Comparison of ENCODE assay signal across 8 cellular contexts in the genomic region with DNA sequence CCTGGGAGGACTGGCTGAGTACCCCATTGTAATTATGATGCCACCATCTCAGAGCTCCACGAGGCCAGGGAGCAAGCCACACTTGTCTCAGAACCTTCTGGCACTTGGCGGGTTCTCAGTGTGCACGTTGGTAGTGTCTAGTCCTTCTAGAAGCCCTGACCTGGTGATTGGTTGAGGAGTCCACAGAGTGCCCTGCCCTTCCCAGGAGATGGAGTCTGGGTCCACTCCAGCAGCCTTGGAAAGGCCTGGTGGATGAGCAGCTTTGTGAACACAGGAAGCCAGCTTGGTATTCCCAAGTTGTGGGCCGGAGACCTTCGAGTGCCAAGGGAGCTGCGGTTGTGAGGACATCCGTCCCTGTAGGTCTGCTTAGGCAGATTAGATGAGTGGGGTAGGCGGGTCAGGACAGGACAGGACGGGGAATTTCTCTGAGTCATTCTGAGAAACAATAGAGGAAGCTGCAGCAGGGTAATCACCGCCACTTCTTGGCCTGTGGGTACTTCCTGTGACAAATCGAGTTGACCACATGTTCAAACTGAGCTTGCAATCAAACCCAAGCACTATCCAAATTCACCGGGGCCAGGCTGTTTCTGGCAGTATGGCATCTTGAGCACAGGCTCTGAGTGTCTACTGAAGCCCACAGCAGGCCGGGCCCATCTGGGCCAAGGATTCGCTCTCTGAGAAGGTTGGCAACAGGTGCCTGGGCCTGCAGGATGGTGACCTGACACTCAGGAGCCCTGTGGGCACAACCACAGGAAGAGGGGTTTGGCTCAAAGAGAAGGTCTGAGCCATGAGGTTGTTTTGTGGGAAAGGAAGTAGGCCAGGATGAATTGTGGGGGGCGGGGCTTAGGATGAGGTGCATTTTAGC.
A peak's percentile ranks its signal among the peaks of the same experiment; 100 is the strongest.
DNase-seq lines count a peak whose midpoint lies in the region; ATAC-seq, FAIRE-seq and TF ChIP-seq lines count a peak whose summit lies in the region.

No MANE protein-coding gene starts in this region.

- peak; percentile 43 to 79 for DNase-seq in A549 (ENCODE audit: low read depth in 1 of 2, low spot score in 1 of 2)
- DNase-seq in RKO (ENCODE audit: low spot score): peak; percentile 74
- peak; percentile 97 for DNase-seq in glomerular visceral epithelial cell (ENCODE audit: extremely low spot score)
- no peak for DNase-seq in progenitor cell of endocrine pancreas (ENCODE audit: low spot score, unreplicated experiment)

- peak overlapping the region; percentile 40 for H3K4me2 ChIP-seq in A549

- ATAC-seq in A549 (peak; percentile 89 to 91), HG03097 (IDR thresholded peaks at IDR 0.05; ENCODE audit: low FRiP score, unreplicated experiment) (peak; percentile 89)
- ATAC-seq in activated T-helper 17 cell treated with anti-CD3 and anti-CD28 coated beads, Interleukin-2, amount 50 U/mL, for 72 hours (replicated peaks): peak; percentile 96

- H3K4me1 ChIP-seq in A549: peaks cover 15% of the 10 kb centered on the region

- no peak for TF ChIP-seq RAD21 in A549 (conservative IDR thresholded peaks at IDR 0.05 in 1 of 2, IDR thresholded peaks at IDR 0.05 in 1 of 2)

- TF ChIP-seq POLR2A in A549 (IDR thresholded peaks at IDR 0.05; ENCODE audit: low read length): no peak
- peak; percentile 32 for TF ChIP-seq POLR2A in GM18951 (IDR thresholded peaks at IDR 0.05; ENCODE audit: extremely low read depth, insufficient read depth, insufficient read length)

- TF ChIP-seq CTCF in A549 (IDR thresholded peaks at IDR 0.05) (no peak), progenitor cell of endocrine pancreas (IDR thresholded peaks at IDR 0.05; ENCODE audit: unreplicated experiment) (no peak)

- H3K4me3 ChIP-seq in A549 (no peak overlapping the region), skin epidermis (no peak overlapping the region)

- peak overlapping the region; percentile 84 for H3K27ac Mint-ChIP-seq in activated T-helper 17 cell treated with anti-CD3 and anti-CD28 coated beads, Interleukin-2, amount 50 U/mL, for 72 hours
- no peak overlapping the region for H3K27ac Mint-ChIP-seq in progenitor cell of endocrine pancreas

- peak overlapping the region; percentile 70 for H3K4me3 Mint-ChIP-seq in activated T-helper 17 cell treated with anti-CD3 and anti-CD28 coated beads, Interleukin-2, amount 50 U/mL, for 72 hours
- H3K4me3 Mint-ChIP-seq in progenitor cell of endocrine pancreas (ENCODE audit: low read depth): no peak overlapping the region

- H3K4me1 Mint-ChIP-seq in activated T-helper 17 cell treated with anti-CD3 and anti-CD28 coated beads, Interleukin-2, amount 50 U/mL, for 72 hours: peaks cover 35% of the 10 kb centered on the region
- H3K4me1 Mint-ChIP-seq in progenitor cell of endocrine pancreas (ENCODE audit: low read depth): peaks cover 18% of the 10 kb centered on the region

- no peaks in the 10 kb centered on the region for H3K27me3 Mint-ChIP-seq in activated T-helper 17 cell treated with anti-CD3 and anti-CD28 coated beads, Interleukin-2, amount 50 U/mL, for 72 hours
- no peaks in the 10 kb centered on the region for H3K27me3 Mint-ChIP-seq in progenitor cell of endocrine pancreas

- 15% methylated on average over 10 of the region's 15 CpGs for WGBS in A549 (ENCODE audit: missing lambda C conversion rate)

- H3K9me3 Mint-ChIP-seq in activated T-helper 17 cell treated with anti-CD3 and anti-CD28 coated beads, Interleukin-2, amount 50 U/mL, for 72 hours: no peaks in the 10 kb centered on the region
- H3K9me3 Mint-ChIP-seq in progenitor cell of endocrine pancreas (ENCODE audit: low read depth): no peaks in the 10 kb centered on the region

- TF ChIP-seq EP300 in A549 (IDR thresholded peaks at IDR 0.05): no peak

- H3K27ac ChIP-seq in A549: peak overlapping the region; percentile 61 to 89
- peak overlapping the region in 19 of 21 experiments; percentile 25 to 90 (median 74) for H3K27ac ChIP-seq in skin epidermis

- in situ Hi-C loops in GM18951 (cut with MboI; ENCODE audit: low sequenced_read_pairs, unreplicated experiment): no loop called here

- no peaks in the 10 kb centered on the region for H3K9me3 ChIP-seq in A549

- FAIRE-seq in A549 (lab: Jason Lieb, UNC): no peak

- H3K36me3 Mint-ChIP-seq in activated T-helper 17 cell treated with anti-CD3 and anti-CD28 coated beads, Interleukin-2, amount 50 U/mL, for 72 hours (ENCODE audit: low read depth): peaks cover 9% of the 10 kb centered on the region
- H3K36me3 Mint-ChIP-seq in progenitor cell of endocrine pancreas (ENCODE audit: insufficient read depth): peaks cover 4% of the 10 kb centered on the region

- CTCF ChIA-PET in A549 (lab: Yijun Ruan, JAX): interaction anchor here (0.7 to 1.5 kb wide), 2 partner anchors 41 to 232 kb away, joined by 3 to 4 read pairs; no protein-coding TSS in a partner anchor

- POLR2A ChIA-PET in A549 (lab: Yijun Ruan, JAX): no interaction called here

TF ChIP-seq in A549, 52 proteins besides CTCF, POLR2A, EP300 and RAD21:
- TF ChIP-seq, protein P1, sequence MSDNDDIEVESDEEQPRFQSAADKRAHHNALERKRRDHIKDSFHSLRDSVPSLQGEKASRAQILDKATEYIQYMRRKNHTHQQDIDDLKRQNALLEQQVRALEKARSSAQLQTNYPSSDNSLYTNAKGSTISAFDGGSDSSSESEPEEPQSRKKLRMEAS (IDR thresholded peaks at IDR 0.05): peak; percentile 59; the same call in 1 of the 2 replicates
- TF ChIP-seq FOSL2 (IDR thresholded peaks at IDR 0.05) (no peak), FOSL2 (CRISPR knock-in tag; IDR thresholded peaks at IDR 0.05) (peak; percentile 28), ZFP36 (IDR thresholded peaks at IDR 0.05; ENCODE audit: borderline replicate concordance, partially characterized antibody) (no peak), HOXB5 (CRISPR knock-in tag; IDR thresholded peaks at IDR 0.05) (0 out of 2 replicates have a peak, but pooled peaks have one; percentile 15)
- TF ChIP-seq, protein P2, sequence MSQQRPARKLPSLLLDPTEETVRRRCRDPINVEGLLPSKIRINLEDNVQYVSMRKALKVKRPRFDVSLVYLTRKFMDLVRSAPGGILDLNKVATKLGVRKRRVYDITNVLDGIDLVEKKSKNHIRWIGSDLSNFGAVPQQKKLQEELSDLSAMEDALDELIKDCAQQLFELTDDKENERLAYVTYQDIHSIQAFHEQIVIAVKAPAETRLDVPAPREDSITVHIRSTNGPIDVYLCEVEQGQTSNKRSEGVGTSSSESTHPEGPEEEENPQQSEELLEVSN (IDR thresholded peaks at IDR 0.05; ENCODE audit: borderline replicate concordance, low read depth): 0 out of 2 replicates have a peak, but pooled peaks have one; percentile 25
- TF ChIP-seq, protein P3, sequence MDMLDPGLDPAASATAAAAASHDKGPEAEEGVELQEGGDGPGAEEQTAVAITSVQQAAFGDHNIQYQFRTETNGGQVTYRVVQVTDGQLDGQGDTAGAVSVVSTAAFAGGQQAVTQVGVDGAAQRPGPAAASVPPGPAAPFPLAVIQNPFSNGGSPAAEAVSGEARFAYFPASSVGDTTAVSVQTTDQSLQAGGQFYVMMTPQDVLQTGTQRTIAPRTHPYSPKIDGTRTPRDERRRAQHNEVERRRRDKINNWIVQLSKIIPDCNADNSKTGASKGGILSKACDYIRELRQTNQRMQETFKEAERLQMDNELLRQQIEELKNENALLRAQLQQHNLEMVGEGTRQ (IDR thresholded peaks at IDR 0.05): no peak
